Comparison of ENCODE assay signal across 1 cellular context in the genomic region with DNA sequence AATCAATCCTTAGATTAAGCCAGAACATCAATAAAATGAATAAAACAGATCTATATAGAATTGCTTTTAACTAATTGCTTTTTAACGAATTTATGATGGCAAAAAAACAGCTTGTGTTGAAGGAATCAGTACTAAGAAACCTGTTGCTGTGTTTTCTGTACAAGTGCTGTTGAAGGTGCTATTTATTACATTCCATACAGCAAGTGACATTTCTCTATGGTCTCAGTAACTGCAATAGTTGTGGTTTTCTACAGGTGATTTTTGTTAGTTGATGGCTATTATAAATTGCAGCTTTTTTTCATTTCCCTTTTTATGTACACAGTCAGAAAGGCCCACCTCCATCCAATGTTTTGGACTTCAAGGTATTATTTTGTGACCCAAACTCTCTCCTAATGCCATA.
TF ChIP-seq lines count a peak whose summit lies in the region.

No MANE protein-coding gene starts in this region.

TF ChIP-seq in GM12878, 131 proteins besides CTCF, POLR2A, EP300 and RAD21 (continued from another document):
- peak; percentile 74; the same call in 1 of the 2 replicates for TF ChIP-seq MTA2 (IDR thresholded peaks at IDR 0.05; ENCODE audit: low read depth)
- TF ChIP-seq DPF2 (IDR thresholded peaks at IDR 0.05) = peak; percentile 43; the same call in 1 of the 2 replicates
